8 cellular contexts compared by ENCODE assay signal in genomic region chr1:27045973-27046558, GRCh38. TPM values are rescaled to one million over a fixed set of nuclear protein-coding genes. Genes with fewer than 3 reads are reported as not detected.
A peak's percentile ranks its signal among the peaks of the same experiment; 100 is the strongest.
DNase-seq lines count a peak whose midpoint lies in the region; ATAC-seq, FAIRE-seq and TF ChIP-seq lines count a peak whose summit lies in the region.

No MANE protein-coding gene starts in this region.

- peaks cover 13% of the 10 kb centered on the region for H3K4me1 Mint-ChIP-seq in T-helper 17 cell

- peaks cover 5% of the 10 kb centered on the region for H3K27me3 Mint-ChIP-seq in T-helper 17 cell

- TF ChIP-seq POLR2A in adrenal gland (IDR thresholded peaks at IDR 0.05), result no peak

- H3K4me3 Mint-ChIP-seq in T-helper 17 cell, result no peak overlapping the region

- H3K27ac ChIP-seq in adrenal gland (no peak overlapping the region), small intestine (ENCODE audit: low read depth in 1 of 2, low read length in 1 of 2) (no peak overlapping the region)

- H3K36me3 Mint-ChIP-seq in T-helper 17 cell (ENCODE audit: low read depth), result no peaks in the 10 kb centered on the region

- ATAC-seq in T-helper 17 cell, result peak; percentile 62
- ATAC-seq in HG03025 (IDR thresholded peaks at IDR 0.05; ENCODE audit: low FRiP score, unreplicated experiment), result no peak
- ATAC-seq in HG02623 (IDR thresholded peaks at IDR 0.05; ENCODE audit: unreplicated experiment), result no peak

- 16 to 22% (median 17%) methylated on average over 17 of the region's 17 CpGs for WGBS in adrenal gland, 4 donors
- 14 to 23% (median 21%) methylated on average over 17 of the region's 17 CpGs for WGBS in small intestine, 3 donors

- no peak overlapping the region for H3K27ac Mint-ChIP-seq in T-helper 17 cell

- no peaks in the 10 kb centered on the region for H3K36me3 ChIP-seq in adrenal gland (replicated peaks in 1 of 2)
- no peaks in the 10 kb centered on the region for H3K36me3 ChIP-seq in small intestine (ENCODE audit: control insufficient read depth in 2 of 2, insufficient read depth in 2 of 2, low read length in 2 of 2)

- in situ Hi-C loops in KBM-7 (cut with MboI; ENCODE audit: low pct_unique_long_range_greater_than_20kb, low sequenced_read_pairs), result loop anchor here (10.0 kb wide), 1 partner anchor 49 kb away; no protein-coding TSS in a partner anchor

- H3K4me3 ChIP-seq in adrenal gland (no peak overlapping the region), small intestine (ENCODE audit: low read depth in 1 of 2, low read length in 2 of 2) (no peak overlapping the region)

- H3K27me3 ChIP-seq in adrenal gland (no peaks in the 10 kb centered on the region), small intestine (ENCODE audit: control insufficient read depth in 2 of 2, insufficient read depth in 2 of 2, low read length in 2 of 2) (no peaks in the 10 kb centered on the region)

- FAIRE-seq in small intestine (lab: Jason Lieb, UNC), result no peak

- peak; percentile 68 to 84 (median 78) for TF ChIP-seq CTCF in adrenal gland (IDR thresholded peaks at IDR 0.05)

- no peaks in the 10 kb centered on the region for H3K9me3 ChIP-seq in T-helper 17 cell (ENCODE audit: control insufficient read depth, low read length, poor library complexity, severe bottlenecking)
- H3K9me3 ChIP-seq in adrenal gland (replicated peaks in 1 of 3), result no peaks in the 10 kb centered on the region
- H3K9me3 ChIP-seq in small intestine (ENCODE audit: control insufficient read depth, low read depth), result no peaks in the 10 kb centered on the region

- DNase-seq in DMS53 (lab: John Stamatoyannopoulos, UW), result peak; percentile 75
- peak; percentile 81 for DNase-seq in KBM-7
- DNase-seq in T-helper 17 cell, result peak; percentile 37 to 58 (median 50)
- peak; percentile 45 to 78 (median 64) for DNase-seq in adrenal gland
- DNase-seq in hepatic stellate cell (ENCODE audit: low spot score), result peak; percentile 71
- peak; percentile 59 for DNase-seq in small intestine

- H3K4me1 ChIP-seq in adrenal gland (replicated peaks in 1 of 2), result peaks cover 4 to 13% of the 10 kb centered on the region in 2 donors
- no peaks in the 10 kb centered on the region for H3K4me1 ChIP-seq in small intestine (ENCODE audit: control insufficient read depth in 2 of 2, insufficient read depth in 1 of 2, low read depth in 1 of 2, low read length in 1 of 2)

- intact Hi-C loops in adrenal gland (cut with DNase I), result loop anchor here in 1 of 2 donors (5.0 kb wide), 1 partner anchor 246 kb away; no protein-coding TSS in a partner anchor

RNA-seq across cellular contexts. Expression of gene TENT5B, which starts 33.4 kb away (rescaled TPM):
- total RNA-seq in T-helper 17 cell (not detected), adrenal gland (1 to 10 TPM in 4 of 8 donors, under 1 TPM in 4; 0.55 to 7.1 (median 1.00) TPM)
- polyA plus RNA-seq in adrenal gland (1 to 10 TPM in 2 of 3 donors, under 1 TPM in 1; 0.51 to 2.8 (median 1.2) TPM), small intestine (1 to 10 TPM in 1 of 3 donors, under 1 TPM in 2; 0.27 to 3.9 (median 0.45) TPM)

RNA-seq across cellular contexts. Expression of gene TRNP1, which starts 52.6 kb away (rescaled TPM):
- total RNA-seq in T-helper 17 cell (under 1 TPM in 1 of 2 donors, not detected in 1; 0.22 TPM), adrenal gland (10 to 100 TPM in 3 of 8 donors, 1 to 10 TPM in 5; 3.9 to 27.8 (median 6.5) TPM)
- polyA plus RNA-seq in adrenal gland (10 to 100 TPM in 1 of 3 donors, 1 to 10 TPM in 2; 4.6 to 11.1 (median 9.0) TPM), small intestine (10 to 100 TPM; 10.8 to 15.6 (median 12.7) TPM)

Comparison
In these comparisons a context has a peak if more than half of its experiments do, and no peak if none do; other contexts are left out.
1. RNA of gene TRNP1, which starts 52.6 kb away (total RNA-seq): 3.9 to 27.8 TPM in adrenal gland; 0.22 TPM in T-helper 17 cell; every median in the first group is over 4 times any median in the second.
2. Peak in every context shown above with its lines, with median percentiles within 50 percentile points of each other: DNase-seq.